ENCODE assay signal across 1 cellular context in genomic region chr10:13586676-13587355, GRCh38.
TF ChIP-seq lines count a peak whose summit lies in the region.

A gene with protein sequence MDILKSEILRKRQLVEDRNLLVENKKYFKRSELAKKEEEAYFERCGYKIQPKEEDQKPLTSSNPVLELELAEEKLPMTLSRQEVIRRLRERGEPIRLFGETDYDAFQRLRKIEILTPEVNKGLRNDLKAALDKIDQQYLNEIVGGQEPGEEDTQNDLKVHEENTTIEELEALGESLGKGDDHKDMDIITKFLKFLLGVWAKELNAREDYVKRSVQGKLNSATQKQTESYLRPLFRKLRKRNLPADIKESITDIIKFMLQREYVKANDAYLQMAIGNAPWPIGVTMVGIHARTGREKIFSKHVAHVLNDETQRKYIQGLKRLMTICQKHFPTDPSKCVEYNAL (plus strand): TSS chr10:13586965. CDS start chr10:13587087, 122 bp downstream.

TF ChIP-seq in K562, 482 proteins besides CTCF, POLR2A, EP300 and RAD21 (continued from another document and continues in another):
- TF ChIP-seq TRIM24 (IDR thresholded peaks at IDR 0.05) (peak in 1 of 2 experiments; percentile 82; a peak in 2 of 4 replicates), HLTF (IDR thresholded peaks at IDR 0.05) (no peak), PHF8 (IDR thresholded peaks at IDR 0.05; ENCODE audit: borderline replicate concordance, low read length) (peak; percentile 83), TEAD2 (tag; IDR thresholded peaks at IDR 0.05) (no peak), HMG20A (CRISPR knock-in tag; conservative IDR thresholded peaks at IDR 0.05) (no peak), FOXP1 (CRISPR knock-in tag; IDR thresholded peaks at IDR 0.05) (no peak), CBFA2T2 (conservative IDR thresholded peaks at IDR 0.05) (no peak), RBM22 (IDR thresholded peaks at IDR 0.05; ENCODE audit: low read depth, low read length, poor library complexity, severe bottlenecking) (no peak), BHLHE40 (IDR thresholded peaks at IDR 0.05; ENCODE audit: low read length) (peak; percentile 24; the same call in 1 of the 2 replicates), TBL1XR1 (IDR thresholded peaks at IDR 0.05; ENCODE audit: low read length in 2 of 2) (no peak), ZBTB11 (CRISPR knock-in tag; IDR thresholded peaks at IDR 0.05) (peak; percentile 83 to 97 (median 96)), ZBTB7A (IDR thresholded peaks at IDR 0.05; ENCODE audit: borderline replicate concordance, control insufficient read depth, low read depth, low read length) (peak; percentile 58; the same call in 1 of the 2 replicates), GTF2F1 (IDR thresholded peaks at IDR 0.05; ENCODE audit: low read depth, low read length) (no peak), MGA (IDR thresholded peaks at IDR 0.05) (0 out of 2 replicates have a peak, but pooled peaks have one; percentile 25), BRF1 (IDR thresholded peaks at IDR 0.05; ENCODE audit: borderline replicate concordance, extremely low read depth, insufficient read length) (no peak), ASH1L (IDR thresholded peaks at IDR 0.05; ENCODE audit: borderline replicate concordance, low read depth, partially characterized antibody) (no peak), SOX6 (IDR thresholded peaks at IDR 0.05) (peak; percentile 49), CREB5 (CRISPR knock-in tag; IDR thresholded peaks at IDR 0.05) (no peak), EGR1 (conservative IDR thresholded peaks at IDR 0.05) (no peak), TCF15 (CRISPR knock-in tag; IDR thresholded peaks at IDR 0.05) (no peak), ELF1 (tag; IDR thresholded peaks at IDR 0.05) (peak; percentile 46), TRIM28 (IDR thresholded peaks at IDR 0.05) (no peak), PHF21A (IDR thresholded peaks at IDR 0.05; ENCODE audit: borderline replicate concordance, low read depth) (no peak; the same call in 1 of the 2 replicates), WHSC1 (IDR thresholded peaks at IDR 0.05; ENCODE audit: low read length) (no peak), ATF7 (IDR thresholded peaks at IDR 0.05) (peak; percentile 58; the same call in 1 of the 2 replicates), NFE2 (IDR thresholded peaks at IDR 0.05; ENCODE audit: low read depth) (no peak), BRD9 (IDR thresholded peaks at IDR 0.05; ENCODE audit: low read depth, partially characterized antibody) (no peak), ZNF780A (CRISPR knock-in tag; IDR thresholded peaks at IDR 0.05) (no peak), CHD4 (IDR thresholded peaks at IDR 0.05; ENCODE audit: insufficient read depth, insufficient replicate concordance, low read depth, low read length, poor library complexity, severe bottlenecking) (no peak), DDX20 (tag; IDR thresholded peaks at IDR 0.05; ENCODE audit: low read depth) (no peak), ZNF644 (tag; IDR thresholded peaks at IDR 0.05; ENCODE audit: low read depth) (no peak), FOXO4 (CRISPR knock-in tag; IDR thresholded peaks at IDR 0.05) (no peak), SAFB2 (IDR thresholded peaks at IDR 0.05; ENCODE audit: borderline replicate concordance, low read depth, low read length, severe bottlenecking) (no peak), SAFB (IDR thresholded peaks at IDR 0.05; ENCODE audit: borderline replicate concordance, low read depth, low read length) (no peak), MED1 (CRISPR knock-in tag; IDR thresholded peaks at IDR 0.05; ENCODE audit: borderline replicate concordance) (no peak), PRPF4 (IDR thresholded peaks at IDR 0.05; ENCODE audit: insufficient read depth, low read depth, low read length, poor library complexity, severe bottlenecking) (no peak)
- TF ChIP-seq, protein P1, sequence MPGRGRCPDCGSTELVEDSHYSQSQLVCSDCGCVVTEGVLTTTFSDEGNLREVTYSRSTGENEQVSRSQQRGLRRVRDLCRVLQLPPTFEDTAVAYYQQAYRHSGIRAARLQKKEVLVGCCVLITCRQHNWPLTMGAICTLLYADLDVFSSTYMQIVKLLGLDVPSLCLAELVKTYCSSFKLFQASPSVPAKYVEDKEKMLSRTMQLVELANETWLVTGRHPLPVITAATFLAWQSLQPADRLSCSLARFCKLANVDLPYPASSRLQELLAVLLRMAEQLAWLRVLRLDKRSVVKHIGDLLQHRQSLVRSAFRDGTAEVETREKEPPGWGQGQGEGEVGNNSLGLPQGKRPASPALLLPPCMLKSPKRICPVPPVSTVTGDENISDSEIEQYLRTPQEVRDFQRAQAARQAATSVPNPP (IDR thresholded peaks at IDR 0.05; ENCODE audit: borderline replicate concordance, insufficient read depth, insufficient read length) = no peak
- TF ChIP-seq, protein P2, sequence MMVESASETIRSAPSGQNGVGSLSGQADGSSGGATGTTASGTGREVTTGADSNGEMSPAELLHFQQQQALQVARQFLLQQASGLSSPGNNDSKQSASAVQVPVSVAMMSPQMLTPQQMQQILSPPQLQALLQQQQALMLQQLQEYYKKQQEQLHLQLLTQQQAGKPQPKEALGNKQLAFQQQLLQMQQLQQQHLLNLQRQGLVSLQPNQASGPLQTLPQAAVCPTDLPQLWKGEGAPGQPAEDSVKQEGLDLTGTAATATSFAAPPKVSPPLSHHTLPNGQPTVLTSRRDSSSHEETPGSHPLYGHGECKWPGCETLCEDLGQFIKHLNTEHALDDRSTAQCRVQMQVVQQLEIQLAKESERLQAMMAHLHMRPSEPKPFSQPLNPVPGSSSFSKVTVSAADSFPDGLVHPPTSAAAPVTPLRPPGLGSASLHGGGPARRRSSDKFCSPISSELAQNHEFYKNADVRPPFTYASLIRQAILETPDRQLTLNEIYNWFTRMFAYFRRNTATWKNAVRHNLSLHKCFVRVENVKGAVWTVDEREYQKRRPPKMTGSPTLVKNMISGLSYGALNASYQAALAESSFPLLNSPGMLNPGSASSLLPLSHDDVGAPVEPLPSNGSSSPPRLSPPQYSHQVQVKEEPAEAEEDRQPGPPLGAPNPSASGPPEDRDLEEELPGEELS (CRISPR knock-in tag; IDR thresholded peaks at IDR 0.05; ENCODE audit: borderline replicate concordance) = no peak
